In the genomic region with DNA sequence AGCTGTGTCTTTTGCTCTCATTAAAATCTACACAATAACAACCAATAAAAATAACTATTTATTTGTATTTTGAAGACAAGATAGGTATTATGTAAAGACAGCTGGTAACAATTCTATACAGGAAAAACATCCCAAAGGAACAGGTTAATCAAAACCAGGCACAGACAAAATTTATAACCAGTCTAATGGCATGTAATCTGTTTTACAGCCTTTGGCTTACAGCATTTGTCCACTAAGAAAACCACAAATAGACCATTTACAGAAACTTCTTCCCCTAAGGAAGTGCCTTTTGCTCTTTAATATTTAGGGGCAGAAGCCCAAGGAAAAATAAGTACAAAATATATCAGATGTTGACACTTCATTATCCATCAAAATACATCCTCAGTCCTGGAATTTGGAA, we compare ENCODE assay signal across 21 cellular contexts.
"Had no signal": no experiment of that assay in that cellular context is flagged by ENCODE, and none has a peak within 500 bp of the region (broad histone marks: within the 10 kb centered on the region; RNA-seq: fewer than 3 reads in every experiment).

No MANE protein-coding gene starts in this region.

- H3K36me3 ChIP-seq: colonic mucosa had no signal

- H3K9me3 Mint-ChIP-seq: activated CD4-positive, alpha-beta memory T cell treated with anti-CD3 and anti-CD28 coated beads, Interleukin-2, amount 10 ng/mL, durations not matched to agents 7 days and 5 days; activated naive CD4-positive, alpha-beta T cell treated with anti-CD3 and anti-CD28 coated beads, Interleukin-2, amount 50 U/mL, for 24 hours; activated T-cell treated with anti-CD3 and anti-CD28 coated beads, Interleukin-2, amount 50 U/mL, for 24 hours; natural killer cell treated with Interleukin-12 subunit alpha and Interleukin-12 subunit beta and Interleukin-15 and Interleukin-18, amount 100 ng/mL, for 72 hours; T-helper 1 cell treated with Interleukin-12 subunit alpha and Interleukin-12 subunit beta and Interleukin-4 antibody, amounts not matched to agents 30 μg/mL and 1 μg/mL, for 36 hours; WTC11 had no signal

- ATAC-seq: gastroesophageal sphincter; left lung; natural killer cell treated with Interleukin-12 subunit alpha and Interleukin-12 subunit beta and Interleukin-15 and Interleukin-18, amount 100 ng/mL, for 72 hours; right cardiac atrium; WTC11 had no signal

- H3K4me1 ChIP-seq: esophagus squamous epithelium had no signal

- H3K36me3 Mint-ChIP-seq: natural killer cell treated with Interleukin-12 subunit alpha and Interleukin-12 subunit beta and Interleukin-15 and Interleukin-18, amount 100 ng/mL, for 72 hours; WTC11 had no signal

- H3K27me3 ChIP-seq: colonic mucosa, esophagus squamous epithelium, gastroesophageal sphincter, left lung, tibial artery had no signal

- H3K27me3 Mint-ChIP-seq: activated CD4-positive, alpha-beta memory T cell treated with anti-CD3 and anti-CD28 coated beads, Interleukin-2, amount 10 ng/mL, durations not matched to agents 7 days and 5 days; activated naive CD4-positive, alpha-beta T cell treated with anti-CD3 and anti-CD28 coated beads, Interleukin-2, amount 50 U/mL, for 24 hours; activated T-cell treated with anti-CD3 and anti-CD28 coated beads, Interleukin-2, amount 50 U/mL, for 24 hours; natural killer cell treated with Interleukin-12 subunit alpha and Interleukin-12 subunit beta and Interleukin-15 and Interleukin-18, amount 100 ng/mL, for 72 hours; progenitor cell of endocrine pancreas had no signal

- H3K4me3 Mint-ChIP-seq: activated CD4-positive, alpha-beta memory T cell treated with anti-CD3 and anti-CD28 coated beads, Interleukin-2, amount 10 ng/mL, durations not matched to agents 7 days and 5 days; activated naive CD4-positive, alpha-beta T cell treated with anti-CD3 and anti-CD28 coated beads, Interleukin-2, amount 50 U/mL, for 24 hours; activated T-cell treated with anti-CD3 and anti-CD28 coated beads, Interleukin-2, amount 50 U/mL, for 24 hours; natural killer cell treated with Interleukin-12 subunit alpha and Interleukin-12 subunit beta and Interleukin-15 and Interleukin-18, amount 100 ng/mL, for 72 hours; T-helper 1 cell treated with Interleukin-12 subunit alpha and Interleukin-12 subunit beta and Interleukin-4 antibody, amounts not matched to agents 30 μg/mL and 1 μg/mL, for 36 hours; WTC11 had no signal

- H3K27ac Mint-ChIP-seq: activated CD4-positive, alpha-beta memory T cell treated with anti-CD3 and anti-CD28 coated beads, Interleukin-2, amount 10 ng/mL, durations not matched to agents 7 days and 5 days; activated naive CD4-positive, alpha-beta T cell treated with anti-CD3 and anti-CD28 coated beads, Interleukin-2, amount 50 U/mL, for 24 hours; activated T-cell treated with anti-CD3 and anti-CD28 coated beads, Interleukin-2, amount 50 U/mL, for 24 hours; natural killer cell treated with Interleukin-12 subunit alpha and Interleukin-12 subunit beta and Interleukin-15 and Interleukin-18, amount 100 ng/mL, for 72 hours; progenitor cell of endocrine pancreas; T-helper 1 cell treated with Interleukin-12 subunit alpha and Interleukin-12 subunit beta and Interleukin-4 antibody, amounts not matched to agents 30 μg/mL and 1 μg/mL, for 36 hours; WTC11 had no signal

- H3K4me3 ChIP-seq: colonic mucosa, esophagus squamous epithelium, gastroesophageal sphincter, left lung, skin epidermis, tibial artery had no signal

- DNase-seq: activated CD4-positive, alpha-beta memory T cell treated with anti-CD3 and anti-CD28 coated beads, Interleukin-2, amount 10 ng/mL, durations not matched to agents 7 days and 5 days; activated CD4-positive, alpha-beta T cell treated with anti-CD3 and anti-CD28 coated beads for 4 hours; activated effector memory CD4-positive, alpha-beta T cell treated with anti-CD3 and anti-CD28 coated beads, Interleukin-2, amount 50 U/mL, for 16 hours; activated T-cell treated with anti-CD3 and anti-CD28 coated beads, Interleukin-2, amount 50 U/mL, for 24 hours; caudate nucleus; colonic mucosa; esophagus squamous epithelium; islet precursor cell; left lung; occipital lobe; right cardiac atrium; stimulated activated CD4-positive, alpha-beta T cell treated with anti-CD3 and anti-CD28 coated beads, Interleukin-4, amount 100 ng/mL, for 24 hours; stimulated activated naive CD4-positive, alpha-beta T cell; tibial artery had no signal

- H3K4me1 Mint-ChIP-seq: activated CD4-positive, alpha-beta memory T cell treated with anti-CD3 and anti-CD28 coated beads, Interleukin-2, amount 10 ng/mL, durations not matched to agents 7 days and 5 days had no signal

- H3K9me3 ChIP-seq: colonic mucosa, esophagus squamous epithelium, gastroesophageal sphincter, left lung, tibial artery had no signal
